ENCODE assay signal across 28 cellular contexts in genomic region chr1:81242103-81242502, GRCh38.
A peak's percentile ranks its signal among the peaks of the same experiment; 100 is the strongest.
DNase-seq lines count a peak whose midpoint lies in the region; ATAC-seq, FAIRE-seq and TF ChIP-seq lines count a peak whose summit lies in the region.
"Had no signal": no experiment of that assay in that cellular context is flagged by ENCODE, and none has a peak within 500 bp of the region (broad histone marks: within the 10 kb centered on the region; RNA-seq: fewer than 3 reads in every experiment).

No MANE protein-coding gene starts in this region.

- H4K91ac ChIP-seq in H9 (ENCODE audit: insufficient read length, low read depth, low read length) (no peak overlapping the region), H1 (replicated peaks; ENCODE audit: insufficient read length, low read length) (no peak overlapping the region)

- H2BK15ac ChIP-seq in H9 (ENCODE audit: low read depth, low read length) (no peak overlapping the region), H1 (ENCODE audit: low read length) (no peak overlapping the region)

- H3K4me1 ChIP-seq in left ventricle myocardium inferior, result peaks cover 9% of the 10 kb centered on the region
- peaks cover 16% of the 10 kb centered on the region; the same call in 1 of the 2 replicates for H3K4me1 ChIP-seq in H9 (ENCODE audit: insufficient read depth, low read length)
- H3K4me1 ChIP-seq in H1 (replicated peaks in 1 of 4; ENCODE audit: control insufficient read depth in 3 of 4, insufficient read depth in 4 of 4, low read length in 3 of 4), result peaks cover 0 to 31% (median 12%) of the 10 kb centered on the region in 4 experiments; a peak in 3 of 7 replicates
- H3K4me1 ChIP-seq: BE2C, BLaER1 had no signal

- H4K20me1 ChIP-seq in H9 (ENCODE audit: control insufficient read depth, insufficient read depth, insufficient read length), result no peaks in the 10 kb centered on the region
- no peaks in the 10 kb centered on the region for H4K20me1 ChIP-seq in H1 (replicated peaks in 1 of 2; ENCODE audit: control insufficient read depth in 1 of 2, insufficient read depth in 2 of 2, low read length in 2 of 2)
- H4K20me1 ChIP-seq: BLaER1 had no signal

- DNase-seq in left ventricle myocardium superior (no peak), left ventricle myocardium inferior (no peak), H9 (no peak), H1 (ENCODE audit: low read depth in 1 of 2, low spot score in 2 of 2) (no peak), NCI-H774 (lab: John Stamatoyannopoulos, UW) (no peak), HEK293T (ENCODE audit: extremely low spot score) (no peak)
- no peak for DNase-seq in activated effector memory CD4-positive, alpha-beta T cell treated with Interleukin-2 at 50 U/mL for 16 hours
- DNase-seq: 8988T; ACHN; BE2C; C1 segment of cervical spinal cord; CD4-positive, alpha-beta memory T cell; CD4-positive, CD25-positive, alpha-beta regulatory T cell; CD8-positive, alpha-beta memory T cell; COR-L47; DMS 273 treated with DMSO at 0.1 percent for 48 hours; DMS153; DMS53; DMS79; DND-41; EL; GDM1 had no signal

- POLR2A ChIA-PET in H1 (lab: Charles Lee; ENCODE audit: partially characterized antibody) (no interaction called here), HEK293T (lab: Yijun Ruan, JAX) (no interaction called here)

- TF ChIP-seq EP300 in H1 (IDR thresholded peaks at IDR 0.05; ENCODE audit: borderline replicate concordance in 1 of 2, low read depth in 2 of 2, low read length in 2 of 2), result no peak

- H3K9me3 ChIP-seq in left ventricle myocardium inferior (replicated peaks) (no peaks in the 10 kb centered on the region), H9 (ENCODE audit: control insufficient read depth, low read depth, low read length) (no peaks in the 10 kb centered on the region), H1 (ENCODE audit: insufficient read depth in 2 of 2, low read depth in 1 of 2, low read length in 1 of 2) (peaks cover 0 to 2% of the 10 kb centered on the region in 2 experiments; a peak in 1 of 4 replicates)
- H3K9me3 ChIP-seq: BE2C, BLaER1 had no signal

- H4K8ac ChIP-seq in H9 (replicated peaks; ENCODE audit: insufficient read length, low read depth, low read length) (no peak overlapping the region), H1 (ENCODE audit: extremely low read depth, insufficient read depth, low read length) (no peak overlapping the region)

- ATAC-seq in left ventricle myocardium superior, result peak; percentile 41
- ATAC-seq: GM12878 had no signal

- H3K4me2 ChIP-seq in H9 (ENCODE audit: insufficient read depth, insufficient read length, low read length) (no peak overlapping the region), H1 (ENCODE audit: insufficient read depth in 1 of 2, low read depth in 2 of 2, low read length in 2 of 2) (no peak overlapping the region)
- H3K4me2 ChIP-seq: BLaER1 had no signal

- H2AK5ac ChIP-seq in H9 (ENCODE audit: insufficient read length, low read length), result no peak overlapping the region
- H2AK5ac ChIP-seq in H1 (ENCODE audit: low read depth, low read length), result no peak overlapping the region

- H3K9ac ChIP-seq in H9 (ENCODE audit: extremely low read depth, insufficient read length, low read length) (no peak overlapping the region), H1 (replicated peaks in 1 of 4; ENCODE audit: extremely low read depth in 1 of 4, low read depth in 3 of 4, low read length in 3 of 4) (no peak overlapping the region)
- H3K9ac ChIP-seq: BLaER1 had no signal

- H3K4me1 Mint-ChIP-seq in H9, result peaks cover 50 to 71% of the 10 kb centered on the region in 2 experiments
- H3K4me1 Mint-ChIP-seq: CD4-positive, CD25-positive, alpha-beta regulatory T cell; CD8-positive, alpha-beta memory T cell had no signal

- H3K23me2 ChIP-seq in H9 (ENCODE audit: insufficient read length, low read depth, low read length, poor library complexity, severe bottlenecking) (no peaks in the 10 kb centered on the region), H1 (ENCODE audit: low read depth, low read length) (peaks cover 2% of the 10 kb centered on the region; the same call in 1 of the 2 replicates)

- peaks cover 31% of the 10 kb centered on the region in 2 experiments for H3K9me3 Mint-ChIP-seq in H9

- H2BK5ac ChIP-seq in H9 (ENCODE audit: insufficient read length, low read length) (no peak overlapping the region), H1 (ENCODE audit: low read depth, low read length) (peak overlapping the region; percentile 9; the same call in 1 of the 2 replicates)

- H3T11ph ChIP-seq in H9 (ENCODE audit: low read length), result no peak overlapping the region

- H3K79me1 ChIP-seq in H9 (ENCODE audit: insufficient read depth, low read depth, low read length, poor library complexity, severe bottlenecking), result no peaks in the 10 kb centered on the region
- H3K79me1 ChIP-seq in H1 (ENCODE audit: low read depth, low read length), result no peaks in the 10 kb centered on the region

- H3K79me2 ChIP-seq in H9 (ENCODE audit: insufficient read depth, low read length), result peaks cover 10% of the 10 kb centered on the region; the same call in 1 of the 2 replicates
- peaks cover 0 to 10% of the 10 kb centered on the region in 2 experiments; a peak in 1 of 4 replicates for H3K79me2 ChIP-seq in H1 (ENCODE audit: control insufficient read depth in 1 of 2, insufficient read depth in 2 of 2, low read length in 2 of 2)

- no peak for TF ChIP-seq RAD21 in H1 (IDR thresholded peaks at IDR 0.05 in 1 of 2, conservative IDR thresholded peaks at IDR 0.05 in 1 of 2; ENCODE audit: low read depth in 2 of 2, low read length in 2 of 2)

- H3K4me3 ChIP-seq in left ventricle myocardium inferior (no peak overlapping the region), H1 (ENCODE audit: extremely low read depth in 1 of 4, insufficient read depth in 2 of 4, low read depth in 3 of 4, low read length in 4 of 4) (no peak overlapping the region)
- H3K4me3 ChIP-seq: BLaER1, GM12878 had no signal

- H3K27ac Mint-ChIP-seq in H9, result peak overlapping the region in 2 of 3 experiments; percentile 15 to 35; a peak in 2 of 7 replicates
- H3K27ac Mint-ChIP-seq: CD14-positive monocyte; CD4-positive, alpha-beta memory T cell; CD4-positive, CD25-positive, alpha-beta regulatory T cell; CD8-positive, alpha-beta memory T cell had no signal

- CTCF ChIA-PET in H1 (lab: Charles Lee; ENCODE audit: partially characterized antibody), result no interaction called here
- CTCF ChIA-PET in HEK293T (lab: Yijun Ruan, JAX), result no interaction called here

- peaks cover 27 to 33% (median 28%) of the 10 kb centered on the region in 3 experiments for H3K36me3 Mint-ChIP-seq in H9 (ENCODE audit: insufficient read depth in 1 of 3, low read depth in 3 of 3)
- H3K36me3 Mint-ChIP-seq: CD14-positive monocyte; CD4-positive, alpha-beta memory T cell; CD4-positive, CD25-positive, alpha-beta regulatory T cell; CD8-positive, alpha-beta memory T cell had no signal

- no peak overlapping the region for H2AFZ ChIP-seq in H9 (ENCODE audit: low read length)
- no peak overlapping the region for H2AFZ ChIP-seq in H1 (ENCODE audit: low read length)

- no peak overlapping the region for H3K23ac ChIP-seq in H9 (ENCODE audit: insufficient read length, low read depth, low read length)
- no peak overlapping the region for H3K23ac ChIP-seq in H1 (ENCODE audit: insufficient read length)

- no peak overlapping the region for H4K5ac ChIP-seq in H9 (ENCODE audit: insufficient read length, low read depth, low read length)
- peak overlapping the region; percentile 13 for H4K5ac ChIP-seq in H1 (ENCODE audit: insufficient read length, low read depth, low read length)

- TF ChIP-seq POLR2A in H1 (IDR thresholded peaks at IDR 0.05; ENCODE audit: control extremely low read depth in 1 of 2, low read depth in 2 of 2, low read length in 2 of 2), result no peak

- FAIRE-seq in H1 (lab: Jason Lieb, UNC), result peak; percentile 39
- FAIRE-seq: A204.1, GM12878, GM12892, GM18507 had no signal

- H3K18ac ChIP-seq in H9 (ENCODE audit: insufficient read length, low read depth, low read length), result no peak overlapping the region
- H3K18ac ChIP-seq in H1 (ENCODE audit: extremely low read depth, low read length), result no peak overlapping the region

- H3K27me3 Mint-ChIP-seq in H9 (ENCODE audit: low read depth), result no peaks in the 10 kb centered on the region
- H3K27me3 Mint-ChIP-seq: CD4-positive, alpha-beta memory T cell; CD4-positive, CD25-positive, alpha-beta regulatory T cell; CD8-positive, alpha-beta memory T cell had no signal

- H3K4me3 Mint-ChIP-seq in H9, result no peak overlapping the region
- H3K4me3 Mint-ChIP-seq: CD14-positive monocyte; CD4-positive, CD25-positive, alpha-beta regulatory T cell; CD8-positive, alpha-beta memory T cell had no signal

- H3K36me3 ChIP-seq in left ventricle myocardium inferior (no peaks in the 10 kb centered on the region), H1 (ENCODE audit: control insufficient read depth in 2 of 4, insufficient read depth in 4 of 4, low read length in 3 of 4) (peaks cover 0 to 5% (median 2%) of the 10 kb centered on the region in 4 experiments; a peak in 2 of 8 replicates)
- H3K36me3 ChIP-seq: BE2C, BLaER1 had no signal

- H2BK120ac ChIP-seq in H9 (ENCODE audit: low read depth, low read length, poor library complexity, severe bottlenecking) (no peak overlapping the region), H1 (replicated peaks; ENCODE audit: low read depth, low read length) (peak overlapping the region; percentile 51)

- no peak overlapping the region for H3K56ac ChIP-seq in H9 (ENCODE audit: insufficient read length, low read depth, low read length)
- no peak overlapping the region for H3K56ac ChIP-seq in H1 (replicated peaks; ENCODE audit: insufficient read length, low read depth, low read length)

- H3K27ac ChIP-seq in left ventricle myocardium inferior (replicated peaks), result no peak overlapping the region
- H3K27ac ChIP-seq in H9 (ENCODE audit: insufficient read length, low read depth, low read length), result no peak overlapping the region
- no peak overlapping the region for H3K27ac ChIP-seq in H1 (ENCODE audit: low read depth, low read length)
- H3K27ac ChIP-seq: BLaER1 had no signal

- intact Hi-C loops in left ventricle myocardium superior (cut with micrococcal nuclease) (no loop called here), left ventricle myocardium inferior (cut with micrococcal nuclease) (no loop called here)

- H3K14ac ChIP-seq in H9 (ENCODE audit: insufficient read depth, low read length) (no peak overlapping the region), H1 (ENCODE audit: insufficient read length) (no peak overlapping the region)

- H3K4ac ChIP-seq in H9 (ENCODE audit: low read depth, low read length) (no peak overlapping the region), H1 (replicated peaks; ENCODE audit: insufficient read length, low read depth, low read length) (no peak overlapping the region)

- H3K27me3 ChIP-seq in left ventricle myocardium inferior (ENCODE audit: low read depth), result no peaks in the 10 kb centered on the region
- no peaks in the 10 kb centered on the region for H3K27me3 ChIP-seq in H9 (ENCODE audit: insufficient read depth, low read length)
- H3K27me3 ChIP-seq in H1 (replicated peaks in 1 of 4; ENCODE audit: control insufficient read depth in 3 of 4, extremely low read depth in 1 of 4, insufficient read depth in 3 of 4, low read length in 3 of 4), result no peaks in the 10 kb centered on the region
- H3K27me3 ChIP-seq: BE2C, BLaER1 had no signal

- WGBS in H9 (ENCODE audit: extremely low coverage, insufficient read length, low lambda C conversion rate), result no CpG with 5 or more reads among the region's 2 CpGs
- WGBS in H1 (ENCODE audit: extremely low coverage in 1 of 2, insufficient coverage in 1 of 2, insufficient read length in 1 of 2, insufficient replicate concordance in 2 of 2, low coverage in 1 of 2, low lambda C conversion rate in 2 of 2, missing lambda C conversion rate in 1 of 2), 2 experiments, result 90% methylated on average over 2 of the region's 2 CpGs; no CpG with 5 or more reads in 1 of the 2 experiments

- no peak overlapping the region for H2BK20ac ChIP-seq in H9 (ENCODE audit: low read depth, low read length, poor library complexity, severe bottlenecking)
- no peak overlapping the region for H2BK20ac ChIP-seq in H1 (ENCODE audit: low read length)

- TF ChIP-seq CTCF in left ventricle myocardium inferior (IDR thresholded peaks at IDR 0.05; ENCODE audit: borderline replicate concordance), result no peak
- TF ChIP-seq CTCF in H9 (conservative IDR thresholded peaks at IDR 0.05), result no peak
- TF ChIP-seq CTCF in H1 (IDR thresholded peaks at IDR 0.05; ENCODE audit: control extremely low read depth in 1 of 3, insufficient read depth in 1 of 3, low read depth in 1 of 3, low read length in 3 of 3), result no peak

- H2BK12ac ChIP-seq in H9 (ENCODE audit: insufficient read length, low read depth, low read length), result no peak overlapping the region
- no peak overlapping the region for H2BK12ac ChIP-seq in H1 (ENCODE audit: low read depth, low read length)
